ENCODE assay signal across 2 cellular contexts in the genomic region with DNA sequence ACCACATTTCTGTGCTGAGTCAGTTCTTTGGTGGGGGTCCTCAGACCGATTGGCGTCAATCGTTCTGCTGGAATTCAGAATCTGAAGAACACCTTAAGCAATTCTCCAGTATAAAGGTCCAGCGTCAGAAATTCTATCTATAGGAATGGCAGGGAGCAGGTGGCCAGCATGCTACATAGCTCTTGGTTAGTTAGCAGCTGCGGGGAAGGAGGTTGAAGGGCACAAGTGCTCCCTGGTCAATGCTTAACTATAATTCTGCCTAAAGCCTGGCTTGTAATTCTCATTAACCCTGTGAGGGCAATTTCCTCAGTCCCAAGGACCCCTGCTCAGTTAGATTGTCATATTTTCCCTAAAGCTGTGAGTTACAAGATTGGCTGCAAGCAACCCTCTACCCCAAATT.
TF ChIP-seq lines count a peak whose summit lies in the region.

No MANE protein-coding gene starts in this region.

TF ChIP-seq in liver, 16 proteins besides CTCF, POLR2A, EP300 and RAD21:
- TF ChIP-seq FOXA2 (IDR thresholded peaks at IDR 0.05) (no peak), SP1 (IDR thresholded peaks at IDR 0.05) (peak; percentile 47)

TF ChIP-seq in HepG2, 621 proteins besides CTCF, POLR2A, EP300 and RAD21:
- TF ChIP-seq ZSCAN25 (CRISPR knock-in tag; IDR thresholded peaks at IDR 0.05), result no peak
- no peak for TF ChIP-seq GLI4 (CRISPR knock-in tag; IDR thresholded peaks at IDR 0.05; ENCODE audit: borderline replicate concordance)
- no peak for TF ChIP-seq FOSL1 (CRISPR knock-in tag; IDR thresholded peaks at IDR 0.05; ENCODE audit: borderline replicate concordance)
